In the genomic region with DNA sequence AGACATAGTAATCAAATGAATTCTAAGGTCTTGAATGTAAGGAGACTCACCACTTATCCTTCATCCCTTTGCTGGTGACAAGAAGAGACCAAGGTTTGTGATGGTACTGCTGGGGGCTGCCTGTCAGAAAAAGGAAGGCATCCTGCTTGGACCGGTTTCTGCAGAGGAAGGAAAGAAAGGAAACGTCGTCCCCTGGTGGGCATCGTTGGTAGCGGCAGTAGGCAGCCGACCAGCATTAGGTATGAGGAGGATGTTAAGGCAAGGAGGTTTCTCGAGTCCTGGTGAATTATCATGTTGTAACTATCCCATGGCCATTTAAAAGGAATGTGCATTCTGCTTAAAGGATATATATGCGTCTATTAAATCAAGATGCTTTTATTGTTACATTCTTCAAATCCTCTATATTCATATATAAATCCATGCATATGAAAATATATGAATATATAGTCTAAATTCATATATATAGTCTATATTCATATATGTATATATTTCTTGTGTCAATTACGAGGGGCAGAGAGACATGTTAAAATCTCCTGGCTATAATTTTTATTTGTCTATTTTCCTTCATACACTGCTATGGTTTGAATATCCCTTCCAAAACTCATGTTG, we compare ENCODE assay signal across 7 cellular contexts.
DNase-seq lines count a peak whose midpoint lies in the region; TF ChIP-seq lines count a peak whose summit lies in the region.

No MANE protein-coding gene starts in this region.

- H3K79me2 ChIP-seq in OCI-LY1 (ENCODE audit: insufficient read depth, low read length), result no peaks in the 10 kb centered on the region
- H3K79me2 ChIP-seq in fibroblast of lung (ENCODE audit: control insufficient read depth, insufficient read depth, low read length), result no peaks in the 10 kb centered on the region
- H3K79me2 ChIP-seq in neural progenitor cell (ENCODE audit: low read depth), result no peaks in the 10 kb centered on the region

- TF ChIP-seq CTCF in GM12874 (IDR thresholded peaks at IDR 0.05; ENCODE audit: insufficient read depth, low read depth, low read length), result peak; percentile 99
- peak; percentile 94 for TF ChIP-seq CTCF in OCI-LY1 (IDR thresholded peaks at IDR 0.05; ENCODE audit: low read length)
- TF ChIP-seq CTCF in fibroblast of lung (conservative IDR thresholded peaks at IDR 0.05 in 1 of 2, IDR thresholded peaks at IDR 0.05 in 1 of 2; ENCODE audit: low read depth in 1 of 2, low read length in 2 of 2), result peak; percentile 99 to 100
- peak; percentile 98 for TF ChIP-seq CTCF in neural progenitor cell (IDR thresholded peaks at IDR 0.05)

- H3K4me1 ChIP-seq in OCI-LY1 (ENCODE audit: insufficient read depth, low read length, severe bottlenecking) (no peaks in the 10 kb centered on the region), fibroblast of lung (ENCODE audit: control insufficient read depth, extremely low read depth, insufficient read depth, low read length) (no peaks in the 10 kb centered on the region), neural progenitor cell (no peaks in the 10 kb centered on the region)

- H3K36me3 Mint-ChIP-seq in neural progenitor cell, result no peaks in the 10 kb centered on the region

- no peak overlapping the region for H3K27ac ChIP-seq in OCI-LY1 (ENCODE audit: low read depth, low read length, poor library complexity, severe bottlenecking)
- no peak overlapping the region for H3K27ac ChIP-seq in fibroblast of lung (ENCODE audit: insufficient read depth, low read length)
- no peak overlapping the region for H3K27ac ChIP-seq in neural progenitor cell
- no peak overlapping the region for H3K27ac ChIP-seq in substantia nigra (ENCODE audit: low read depth, low read length, poor library complexity, severe bottlenecking)

- DNase-seq in HPDE6-E6E7 (ENCODE audit: extremely low spot score) (peak; percentile 58), activated T-cell treated with anti-CD3 and anti-CD28 coated beads for 24 hours (ENCODE audit: low read depth) (peak; percentile 64), fibroblast of lung (ENCODE audit: low read depth in 2 of 2) (peak; percentile 41 to 47), neural progenitor cell (ENCODE audit: low spot score) (peak; percentile 81), substantia nigra (lab: John Stamatoyannopoulos, UW) (peak in 38 of 49 donors; percentile 5 to 71 (median 34))

- H3K9ac ChIP-seq in OCI-LY1 (ENCODE audit: low read length) (no peak overlapping the region), fibroblast of lung (ENCODE audit: insufficient read depth, low read length) (no peak overlapping the region), neural progenitor cell (no peak overlapping the region)

- H3K9me3 Mint-ChIP-seq in neural progenitor cell, result no peaks in the 10 kb centered on the region

- peaks cover 2% of the 10 kb centered on the region for H3K27me3 Mint-ChIP-seq in neural progenitor cell (ENCODE audit: insufficient read depth, low read depth)

- peaks cover 7% of the 10 kb centered on the region for H3K4me1 Mint-ChIP-seq in neural progenitor cell

- H3K9me3 ChIP-seq in OCI-LY1 (ENCODE audit: low read length) (no peaks in the 10 kb centered on the region), fibroblast of lung (ENCODE audit: control insufficient read depth, insufficient read depth, low read depth, low read length) (no peaks in the 10 kb centered on the region), neural progenitor cell (ENCODE audit: low read depth) (no peaks in the 10 kb centered on the region)

- H3K9me2 ChIP-seq in OCI-LY1 (ENCODE audit: low read depth, low read length), result no peaks in the 10 kb centered on the region

- no peak overlapping the region for H3K4me3 Mint-ChIP-seq in neural progenitor cell

- H3K4me3 ChIP-seq in OCI-LY1 (ENCODE audit: low read depth, low read length, poor library complexity, severe bottlenecking) (no peak overlapping the region), fibroblast of lung (replicated peaks in 1 of 4; ENCODE audit: control extremely low read depth in 1 of 4, insufficient read depth in 1 of 4, low read depth in 3 of 4, low read length in 4 of 4) (no peak overlapping the region), neural progenitor cell (no peak overlapping the region)

- no peak overlapping the region for H3K27ac Mint-ChIP-seq in neural progenitor cell

- no peak overlapping the region for H3K4me2 ChIP-seq in OCI-LY1 (ENCODE audit: low read length)
- no peak overlapping the region for H3K4me2 ChIP-seq in fibroblast of lung (ENCODE audit: extremely low read depth, insufficient read depth, low read length)
- H3K4me2 ChIP-seq in neural progenitor cell, result no peak overlapping the region

- H4K20me1 ChIP-seq in OCI-LY1 (ENCODE audit: insufficient read depth, low read length), result no peaks in the 10 kb centered on the region
- no peaks in the 10 kb centered on the region for H4K20me1 ChIP-seq in fibroblast of lung (ENCODE audit: control insufficient read depth, extremely low read depth, insufficient read depth, low read length)
- no peaks in the 10 kb centered on the region for H4K20me1 ChIP-seq in neural progenitor cell (ENCODE audit: low read depth)

- H2AFZ ChIP-seq in OCI-LY1 (ENCODE audit: low read length) (no peak overlapping the region), fibroblast of lung (ENCODE audit: low read length) (no peak overlapping the region), neural progenitor cell (replicated peaks) (no peak overlapping the region)

- H3K36me3 ChIP-seq in OCI-LY1 (ENCODE audit: insufficient read depth, low read length), result no peaks in the 10 kb centered on the region
- no peaks in the 10 kb centered on the region for H3K36me3 ChIP-seq in fibroblast of lung (ENCODE audit: control insufficient read depth, insufficient read depth, low read length)
- H3K36me3 ChIP-seq in neural progenitor cell, result no peaks in the 10 kb centered on the region

- H3K27me3 ChIP-seq in OCI-LY1 (ENCODE audit: insufficient read depth, low read length) (peaks cover 6% of the 10 kb centered on the region; the same call in 1 of the 2 replicates), fibroblast of lung (ENCODE audit: control insufficient read depth, insufficient read depth, low read length) (no peaks in the 10 kb centered on the region), neural progenitor cell (peaks cover 27% of the 10 kb centered on the region)

- no peaks in the 10 kb centered on the region for H3F3A ChIP-seq in OCI-LY1 (ENCODE audit: insufficient read depth, low read length)
- H3F3A ChIP-seq in neural progenitor cell (ENCODE audit: low read depth), result no peaks in the 10 kb centered on the region
